In genomic region chr5:142697846-142698245, GRCh38 we compare ENCODE assay signal across 10 cellular contexts. TPM values are rescaled to one million over a fixed set of nuclear protein-coding genes. Genes with fewer than 3 reads are reported as not detected.
DNase-seq lines count a peak whose midpoint lies in the region; TF ChIP-seq lines count a peak whose summit lies in the region.
"Had no signal": no experiment of that assay in that cellular context is flagged by ENCODE, and none has a peak within 500 bp of the region (broad histone marks: within the 10 kb centered on the region; RNA-seq: fewer than 3 reads in every experiment).

No MANE protein-coding gene starts in this region.

- H3K27me3 ChIP-seq in mammary epithelial cell (ENCODE audit: insufficient read depth, low read length) = no peaks in the 10 kb centered on the region
- no peaks in the 10 kb centered on the region for H3K27me3 ChIP-seq in subcutaneous abdominal adipose tissue (ENCODE audit: control insufficient read depth in 5 of 5, insufficient read depth in 4 of 5, low read length in 5 of 5)

- 17% methylated on average over 3 of the region's 3 CpGs for WGBS in mammary epithelial cell (ENCODE audit: low coverage, missing lambda C conversion rate)
- WGBS in lower leg skin, 2 donors = 75 to 82% methylated on average over 3 of the region's 3 CpGs

- H3K9ac ChIP-seq in mammary epithelial cell (ENCODE audit: insufficient read depth, low read length) = no peak overlapping the region
- peak overlapping the region in 3 of 5 donors; percentile 17 to 64 (median 57) for H3K9ac ChIP-seq in subcutaneous abdominal adipose tissue (ENCODE audit: low read length in 5 of 5)

- TF ChIP-seq CTCF in mammary epithelial cell (conservative IDR thresholded peaks at IDR 0.05 in 1 of 2, IDR thresholded peaks at IDR 0.05 in 1 of 2; ENCODE audit: extremely low read depth in 1 of 2, insufficient read depth in 1 of 2, low read depth in 1 of 2, low read length in 2 of 2) (no peak), lower leg skin (IDR thresholded peaks at IDR 0.05) (no peak)

- H3K36me3 ChIP-seq in mammary epithelial cell (ENCODE audit: insufficient read depth, low read length) = no peaks in the 10 kb centered on the region
- no peaks in the 10 kb centered on the region for H3K36me3 ChIP-seq in subcutaneous abdominal adipose tissue (ENCODE audit: control insufficient read depth in 5 of 5, insufficient read depth in 5 of 5, low read length in 5 of 5)

- TF ChIP-seq POLR2A in lower leg skin (IDR thresholded peaks at IDR 0.05) = no peak

- H3K4me1 ChIP-seq in mammary epithelial cell (ENCODE audit: insufficient read depth, low read length) (peaks cover 10% of the 10 kb centered on the region), subcutaneous abdominal adipose tissue (ENCODE audit: control insufficient read depth in 5 of 5, insufficient read depth in 5 of 5, low read length in 5 of 5) (peaks cover 14 to 72% (median 44%) of the 10 kb centered on the region in 5 donors)

- intact Hi-C loops in mammary epithelial cell (cut with micrococcal nuclease) (loop anchor here (2.0 to 5.0 kb wide), 2 partner anchors 371 to 545 kb away; partner anchors contain the start of gene SPRY4), lower leg skin (cut with DNase I; ENCODE audit: low total_unique reads) (loop anchor here (5.0 kb wide), 1 partner anchor 46 kb away; no protein-coding TSS in a partner anchor)

- H3K27ac ChIP-seq in mammary epithelial cell (ENCODE audit: insufficient read depth, low read depth, low read length) (no peak overlapping the region), subcutaneous abdominal adipose tissue (ENCODE audit: low read depth, low read length) (peak overlapping the region; percentile 72)
- H3K27ac ChIP-seq: SK-N-MC had no signal

- H3K4me3 ChIP-seq in mammary epithelial cell (replicated peaks in 1 of 3; ENCODE audit: insufficient read depth in 1 of 3, low read depth in 2 of 3, low read length in 3 of 3) (no peak overlapping the region), subcutaneous abdominal adipose tissue (ENCODE audit: low read depth in 1 of 5, low read length in 5 of 5) (peak overlapping the region in 4 of 5 donors; percentile 9 to 71 (median 40)), lower leg skin (ENCODE audit: low read depth, poor library complexity, severe bottlenecking) (no peak overlapping the region)
- H3K4me3 ChIP-seq: SK-N-MC had no signal

- no peak overlapping the region for H3K4me2 ChIP-seq in mammary epithelial cell (ENCODE audit: insufficient read depth, low read depth, low read length)

- in situ Hi-C loops in mammary epithelial cell (cut with MboI; ENCODE audit: low sequenced_read_pairs in 2 of 2) = loop anchor here (5.0 to 10.0 kb wide), 3 partner anchors 41 to 86 kb away; no protein-coding TSS in a partner anchor

- H3K79me2 ChIP-seq in mammary epithelial cell (ENCODE audit: insufficient read depth, low read length) = no peaks in the 10 kb centered on the region

- no peaks in the 10 kb centered on the region for H3K9me3 ChIP-seq in mammary epithelial cell (replicated peaks; ENCODE audit: insufficient read depth, low read length)
- no peaks in the 10 kb centered on the region for H3K9me3 ChIP-seq in subcutaneous abdominal adipose tissue (ENCODE audit: control insufficient read depth in 5 of 5, low read length in 5 of 5)

- dilution Hi-C loops in mammary epithelial cell (cut with HindIII; ENCODE audit: low sequenced_read_pairs) = loop anchor here (5.0 kb wide), 1 partner anchor 86 kb away; no protein-coding TSS in a partner anchor

- DNase-seq in M059J (ENCODE audit: low read depth) (peak; percentile 55), mammary epithelial cell (no peak), kidney glomerular epithelial cell (lab: John Stamatoyannopoulos, UW) (peak; percentile 9), NCI-H226 (no peak), lower leg skin (ENCODE audit: low spot score in 2 of 2) (no peak), NOMO-1 treated with dmso at 0.1 percent for 144 hours (lab: John Stamatoyannopoulos, UW; ENCODE audit: unreplicated experiment) (no peak), epidermal melanocyte (ENCODE audit: insufficient read length, low spot score) (no peak)
- DNase-seq: NCI-H1048 had no signal

- H2AFZ ChIP-seq in mammary epithelial cell (ENCODE audit: low read depth, low read length) = peak overlapping the region; percentile 30

- CTCF ChIA-PET in mammary epithelial cell (lab: Charles Lee; ENCODE audit: low non-redundant PET) = no interaction called here

- H4K20me1 ChIP-seq in mammary epithelial cell (ENCODE audit: insufficient read depth, low read length) = no peaks in the 10 kb centered on the region

- BruUV-seq in mammary epithelial cell (replicated peaks; lab: Mats Ljungman, UMichigan) = no TSS peak

RNA-seq across cellular contexts. Expression of gene FGF1, which starts 12.0 kb away (rescaled TPM):
- total RNA-seq in M059J (2014; rRNA removed; shearing (Covaris generic)) = 2.4 and 4.1 TPM in 2 replicates
- 10 to 100 TPM in 1 of 2 donors, 1 to 10 TPM in 1; 7.9 to 22.5 TPM for total RNA-seq in mammary epithelial cell
- polyA plus RNA-seq in mammary epithelial cell = 5.0 TPM
- polyA minus RNA-seq in mammary epithelial cell = 8.9 TPM
- 1 to 10 TPM in 1 of 4 donors, under 1 TPM in 3; 0.38 to 5.4 (median 0.65) TPM for total RNA-seq in lower leg skin

Comparison
In these comparisons a context has a peak if more than half of its experiments do, and no peak if none do; other contexts are left out.
1. DNase-seq: peak in M059J (single experiment) and kidney glomerular epithelial cell (single experiment); none in mammary epithelial cell (single experiment), NCI-H226 (single experiment), lower leg skin (0 of 2), NOMO-1 treated with dmso at 0.1 percent for 144 hours (single experiment) and epidermal melanocyte (single experiment).
2. H3K4me3 ChIP-seq: peak in subcutaneous abdominal adipose tissue (4 of 5); none in mammary epithelial cell (0 of 3) and lower leg skin (single experiment).